30 cellular contexts compared by ENCODE assay signal in genomic region chr3:31455524-31455923, GRCh38.
"Had no signal": no experiment of that assay in that cellular context is flagged by ENCODE, and none has a peak within 500 bp of the region (broad histone marks: within the 10 kb centered on the region; RNA-seq: fewer than 3 reads in every experiment).

No MANE protein-coding gene starts in this region.

- DNase-seq: natural killer cell; occipital lobe; ovary; psoas muscle; right cardiac atrium; spleen; stimulated activated CD4-positive, alpha-beta T cell treated with anti-CD3 and anti-CD28 coated beads, Interleukin-12 subunit alpha, Interleukin-12 subunit beta, amount 100 ng/mL, for 4 hours; stimulated activated CD4-positive, alpha-beta T cell treated with anti-CD3 and anti-CD28 coated beads, Interleukin-1b, Interleukin-23, amount 100 ng/mL, for 48 hours; stimulated activated CD4-positive, alpha-beta T cell treated with anti-CD3 and anti-CD28 coated beads, Interleukin-4, amount 100 ng/mL, for 1 hour; stimulated activated CD4-positive, alpha-beta T cell treated with anti-CD3 and anti-CD28 coated beads, Interleukin-4, amount 100 ng/mL, for 4 hours; stimulated activated CD8-positive, alpha-beta memory T cell treated with anti-CD3 and anti-CD28 coated beads, Interleukin-4, amount 100 ng/mL, for 48 hours; stimulated activated naive CD4-positive, alpha-beta T cell; stimulated activated naive CD8-positive, alpha-beta T cell treated with anti-CD3 and anti-CD28 coated beads, Interleukin-15, amount 100 ng/mL, for 72 hours; stimulated activated naive CD8-positive, alpha-beta T cell treated with anti-CD3 and anti-CD28 coated beads, Interleukin-15, Interleukin-2, amounts not matched to agents 100 U/mL and 50 U/mL, for 24 hours; substantia nigra; testis; tibial artery; transverse colon; upper lobe of right lung; uterus had no signal

- H3K27me3 ChIP-seq: neural progenitor cell, ovary, spleen, suprapubic skin, testis, tibial artery, transverse colon, upper lobe of right lung, uterus had no signal

- H3K4me2 ChIP-seq: neural progenitor cell, smooth muscle cell had no signal

- H3K4me3 Mint-ChIP-seq: natural killer cell; nephron; neural progenitor cell; stimulated activated memory B cell treated with anti-CD40 and anti-IgM and Interleukin-4, amounts not matched to agents 10 μg/mL and 1 μg/mL and 100 μg/mL, for 72 hours; stimulated activated naive CD8-positive, alpha-beta T cell treated with anti-CD3 and anti-CD28 coated beads, Interleukin-15, amount 100 ng/mL, for 72 hours; type B pancreatic cell had no signal

- H3K9me3 ChIP-seq: ovary, psoas muscle, spleen, suprapubic skin, testis, transverse colon, upper lobe of right lung, uterus had no signal

- ATAC-seq: natural killer cell; psoas muscle; right cardiac atrium; sciatic nerve; stimulated activated memory B cell treated with anti-CD40 and anti-IgM and Interleukin-4, amounts not matched to agents 10 μg/mL and 1 μg/mL and 100 μg/mL, for 72 hours; stimulated activated naive CD8-positive, alpha-beta T cell treated with anti-CD3 and anti-CD28 coated beads, Interleukin-15, amount 100 ng/mL, for 72 hours; stimulated activated naive CD8-positive, alpha-beta T cell treated with anti-CD3 and anti-CD28 coated beads, Interleukin-15, Interleukin-2, amounts not matched to agents 100 U/mL and 50 U/mL, for 24 hours; upper lobe of right lung had no signal

- H3K9me3 Mint-ChIP-seq: natural killer cell; stimulated activated memory B cell treated with anti-CD40 and anti-IgM and Interleukin-4, amounts not matched to agents 10 μg/mL and 1 μg/mL and 100 μg/mL, for 72 hours had no signal

- H3K4me3 ChIP-seq: neural progenitor cell, ovary, psoas muscle, skin epidermis, smooth muscle cell, spleen, suprapubic skin, testis, tibial artery, transverse colon, upper lobe of right lung, uterus had no signal

- H3K79me2 ChIP-seq: parathyroid adenoma had no signal

- H3K36me3 ChIP-seq: neural progenitor cell, ovary, spleen, suprapubic skin, tibial artery, transverse colon, upper lobe of right lung, uterus had no signal

- H3K36me3 Mint-ChIP-seq: natural killer cell; stimulated activated memory B cell treated with anti-CD40 and anti-IgM and Interleukin-4, amounts not matched to agents 10 μg/mL and 1 μg/mL and 100 μg/mL, for 72 hours; type B pancreatic cell had no signal

- H3K4me1 ChIP-seq: neural progenitor cell, parathyroid adenoma, psoas muscle, suprapubic skin, testis, tibial artery, upper lobe of right lung, uterus had no signal

- H3K27ac ChIP-seq: neural progenitor cell, ovary, parathyroid adenoma, psoas muscle, skin epidermis, spleen, suprapubic skin, testis, tibial artery, transverse colon, upper lobe of right lung, uterus had no signal

- H3K27ac Mint-ChIP-seq: natural killer cell; nephron; neural progenitor cell; progenitor cell of endocrine pancreas; stimulated activated memory B cell treated with anti-CD40 and anti-IgM and Interleukin-4, amounts not matched to agents 10 μg/mL and 1 μg/mL and 100 μg/mL, for 72 hours; type B pancreatic cell had no signal

- H3K9ac ChIP-seq: neural progenitor cell, parathyroid adenoma had no signal

- H3K4me1 Mint-ChIP-seq: natural killer cell; nephron; neural progenitor cell; stimulated activated naive CD8-positive, alpha-beta T cell treated with anti-CD3 and anti-CD28 coated beads, Interleukin-15, amount 100 ng/mL, for 72 hours had no signal

- H2AFZ ChIP-seq: neural progenitor cell, parathyroid adenoma had no signal

- H3K27me3 Mint-ChIP-seq: stimulated activated naive CD8-positive, alpha-beta T cell treated with anti-CD3 and anti-CD28 coated beads, Interleukin-15, amount 100 ng/mL, for 72 hours; type B pancreatic cell had no signal
